8 cellular contexts compared by ENCODE assay signal in genomic region chr17:50051082-50051576, GRCh38. TPM values are rescaled to one million over a fixed set of nuclear protein-coding genes. Genes with fewer than 3 reads are reported as not detected.
DNase-seq lines count a peak whose midpoint lies in the region; ATAC-seq and TF ChIP-seq lines count a peak whose summit lies in the region.

No MANE protein-coding gene starts in this region.

- no peaks in the 10 kb centered on the region for H4K20me1 ChIP-seq in OCI-LY7 (ENCODE audit: insufficient read depth, low read length)

- H3K79me2 ChIP-seq in OCI-LY7 (ENCODE audit: insufficient read depth, low read depth, low read length) = no peaks in the 10 kb centered on the region

- H3K9me3 ChIP-seq in OCI-LY7 (ENCODE audit: low read length) = no peaks in the 10 kb centered on the region

- H3K27me3 Mint-ChIP-seq in activated naive CD4-positive, alpha-beta T cell treated with anti-CD3 and anti-CD28 coated beads, Interleukin-2, amount 10 ng/mL, durations not matched to agents 7 days and 5 days = peaks cover 6% of the 10 kb centered on the region
- peaks cover 4% of the 10 kb centered on the region for H3K27me3 Mint-ChIP-seq in nephron (ENCODE audit: low read depth)

- H3K27ac ChIP-seq in OCI-LY7 (ENCODE audit: low read depth, low read length, poor library complexity, severe bottlenecking) = no peak overlapping the region

- no peak overlapping the region; the same call in 1 of the 2 replicates for H3K4me2 ChIP-seq in OCI-LY7 (ENCODE audit: low read length)

- no TSS peak for BruUV-seq in OCI-LY7 (replicated peaks; lab: Mats Ljungman, UMichigan)

- H2AFZ ChIP-seq in OCI-LY7 (ENCODE audit: low read length) = 0 out of 2 replicates have a peak overlapping the region, but pooled peaks have one; percentile 23

- no peak overlapping the region for H3K27ac Mint-ChIP-seq in activated naive CD4-positive, alpha-beta T cell treated with anti-CD3 and anti-CD28 coated beads, Interleukin-2, amount 10 ng/mL, durations not matched to agents 7 days and 5 days
- peak overlapping the region; percentile 99 to 100 (median 99) for H3K27ac Mint-ChIP-seq in nephron

- H3K4me1 Mint-ChIP-seq in activated naive CD4-positive, alpha-beta T cell treated with anti-CD3 and anti-CD28 coated beads, Interleukin-2, amount 10 ng/mL, durations not matched to agents 7 days and 5 days = peaks cover 24% of the 10 kb centered on the region
- peaks cover 65% of the 10 kb centered on the region for H3K4me1 Mint-ChIP-seq in nephron

- no peaks in the 10 kb centered on the region for H3K9me3 Mint-ChIP-seq in activated naive CD4-positive, alpha-beta T cell treated with anti-CD3 and anti-CD28 coated beads, Interleukin-2, amount 10 ng/mL, durations not matched to agents 7 days and 5 days
- H3K9me3 Mint-ChIP-seq in nephron = no peaks in the 10 kb centered on the region

- TF ChIP-seq CTCF in OCI-LY7 (conservative IDR thresholded peaks at IDR 0.05; ENCODE audit: low read length) (no peak), nephron (IDR thresholded peaks at IDR 0.05; ENCODE audit: unreplicated experiment in 3 of 3) (no peak)

- CTCF ChIA-PET in OCI-LY7 (lab: Charles Lee; ENCODE audit: unreplicated experiment) = no interaction called here
- CTCF ChIA-PET in activated naive CD4-positive, alpha-beta T cell treated with anti-CD3 and anti-CD28 coated beads, Interleukin-2, amount 10 ng/mL, durations not matched to agents 7 days and 5 days (lab: Charles Lee) = no interaction called here

- intact Hi-C loops in OCI-LY7 (cut with micrococcal nuclease; ENCODE audit: unreplicated experiment) = no loop called here

- no peaks in the 10 kb centered on the region for H3K36me3 ChIP-seq in OCI-LY7 (ENCODE audit: insufficient read depth, low read length)

- ATAC-seq in HG02610 (IDR thresholded peaks at IDR 0.05; ENCODE audit: unreplicated experiment) (no peak), HG02642 (IDR thresholded peaks at IDR 0.05; ENCODE audit: poor library complexity, unreplicated experiment) (no peak), HG02678 (IDR thresholded peaks at IDR 0.05; ENCODE audit: unreplicated experiment) (no peak), HG02840 (IDR thresholded peaks at IDR 0.05; ENCODE audit: low FRiP score, unreplicated experiment) (no peak)

- POLR2A ChIA-PET in OCI-LY7 (lab: Charles Lee) = no interaction called here

- H3K4me3 Mint-ChIP-seq in activated naive CD4-positive, alpha-beta T cell treated with anti-CD3 and anti-CD28 coated beads, Interleukin-2, amount 10 ng/mL, durations not matched to agents 7 days and 5 days = no peak overlapping the region
- H3K4me3 Mint-ChIP-seq in nephron = peak overlapping the region in 1 of 3 experiments; percentile 43

- H3K9me2 ChIP-seq in OCI-LY7 (ENCODE audit: insufficient read depth, low read length) = no peaks in the 10 kb centered on the region

- peak; percentile 67 for DNase-seq in ELF-1 (ENCODE audit: low read depth, low spot score)
- DNase-seq in OCI-LY7 (ENCODE audit: low spot score) = no peak
- DNase-seq in activated naive CD4-positive, alpha-beta T cell treated with anti-CD3 and anti-CD28 coated beads, Interleukin-2, amount 10 ng/mL, durations not matched to agents 7 days and 5 days = peak; percentile 65

- peaks cover 28% of the 10 kb centered on the region for H3K4me1 ChIP-seq in OCI-LY7 (ENCODE audit: insufficient read depth, low read length, poor library complexity, severe bottlenecking)

- no peak overlapping the region for H3K4me3 ChIP-seq in OCI-LY7 (ENCODE audit: low read depth, low read length, poor library complexity, severe bottlenecking)

- H3K36me3 Mint-ChIP-seq in activated naive CD4-positive, alpha-beta T cell treated with anti-CD3 and anti-CD28 coated beads, Interleukin-2, amount 10 ng/mL, durations not matched to agents 7 days and 5 days = no peaks in the 10 kb centered on the region
- no peaks in the 10 kb centered on the region for H3K36me3 Mint-ChIP-seq in nephron (ENCODE audit: low read depth)

RNA-seq across cellular contexts. Expression of gene ITGA3, which starts 4.8 kb away (rescaled TPM):
- total RNA-seq in OCI-LY7 (2014; rRNA removed; shearing (Covaris generic)) = 23.2 and 30.7 TPM in 2 replicates
- 15.2 and 15.6 TPM in 2 replicates for total RNA-seq in OCI-LY7 (2022)

RNA-seq across cellular contexts. Expression of gene PDK2, which starts 44.0 kb away (rescaled TPM):
- 10.4 and 21.8 TPM in 2 replicates for total RNA-seq in OCI-LY7 (2014; rRNA removed; shearing (Covaris generic))
- total RNA-seq in OCI-LY7 (2022) = 27.7 and 30.1 TPM in 2 replicates

RNA-seq across cellular contexts. Expression of gene DLX3, which starts 56.1 kb away (rescaled TPM):
- total RNA-seq in OCI-LY7 (2014; rRNA removed; shearing (Covaris generic)) = not detected in 2 replicates
- total RNA-seq in OCI-LY7 (2022) = not detected in 2 replicates
